17 cellular contexts compared by ENCODE assay signal in genomic region chr4:142373610-142374009, GRCh38.
DNase-seq lines count a peak whose midpoint lies in the region; ATAC-seq and TF ChIP-seq lines count a peak whose summit lies in the region.
"Had no signal": no experiment of that assay in that cellular context is flagged by ENCODE, and none has a peak within 500 bp of the region (broad histone marks: within the 10 kb centered on the region; RNA-seq: fewer than 3 reads in every experiment).

No MANE protein-coding gene starts in this region.

- H3K4me3 ChIP-seq in PC-3 (ENCODE audit: low read length) (no peak overlapping the region), epithelial cell of esophagus (ENCODE audit: low read length) (no peak overlapping the region)
- H3K4me3 ChIP-seq: dorsolateral prefrontal cortex, spleen, upper lobe of left lung had no signal

- peaks cover 41% of the 10 kb centered on the region for H3K79me2 ChIP-seq in PC-3 (ENCODE audit: low read length)

- no TSS peak for BruUV-seq in PC-3 (replicated peaks; lab: Mats Ljungman, UMichigan)

- peaks cover 5% of the 10 kb centered on the region for H3F3A ChIP-seq in PC-3 (ENCODE audit: low read length, unreplicated experiment)

- H3K36me3 Mint-ChIP-seq in activated naive CD8-positive, alpha-beta T cell, result peaks cover 31% of the 10 kb centered on the region
- peaks cover 61% of the 10 kb centered on the region for H3K36me3 Mint-ChIP-seq in activated naive CD8-positive, alpha-beta T cell treated with anti-CD3 and anti-CD28 coated beads for 36 hours
- H3K36me3 Mint-ChIP-seq: stimulated activated naive B cell treated with anti-CD40 and anti-IgM and Interleukin-4, amounts not matched to agents 10 μg/mL and 1 μg/mL and 100 μg/mL, for 72 hours had no signal

- peak overlapping the region; percentile 94 for H3K27ac Mint-ChIP-seq in activated naive CD8-positive, alpha-beta T cell
- H3K27ac Mint-ChIP-seq in activated naive CD8-positive, alpha-beta T cell treated with anti-CD3 and anti-CD28 coated beads for 36 hours, result no peak overlapping the region
- H3K27ac Mint-ChIP-seq: activated CD4-positive, alpha-beta T cell treated with anti-CD3 and anti-CD28 coated beads, Interleukin-2, amount 10 ng/mL, durations not matched to agents 7 days and 5 days; stimulated activated naive B cell treated with anti-CD40 and anti-IgM and Interleukin-4, amounts not matched to agents 10 μg/mL and 1 μg/mL and 100 μg/mL, for 72 hours had no signal

- no peaks in the 10 kb centered on the region for H3K27me3 Mint-ChIP-seq in activated naive CD8-positive, alpha-beta T cell
- H3K27me3 Mint-ChIP-seq in activated naive CD8-positive, alpha-beta T cell treated with anti-CD3 and anti-CD28 coated beads for 36 hours, result no peaks in the 10 kb centered on the region
- H3K27me3 Mint-ChIP-seq: activated CD4-positive, alpha-beta T cell treated with anti-CD3 and anti-CD28 coated beads, Interleukin-2, amount 10 ng/mL, durations not matched to agents 7 days and 5 days; stimulated activated naive B cell treated with anti-CD40 and anti-IgM and Interleukin-4, amounts not matched to agents 10 μg/mL and 1 μg/mL and 100 μg/mL, for 72 hours had no signal

- no peaks in the 10 kb centered on the region for H3K9me3 Mint-ChIP-seq in activated naive CD8-positive, alpha-beta T cell (ENCODE audit: low read depth)
- peaks cover 12% of the 10 kb centered on the region for H3K9me3 Mint-ChIP-seq in activated naive CD8-positive, alpha-beta T cell treated with anti-CD3 and anti-CD28 coated beads for 36 hours

- peaks cover 37% of the 10 kb centered on the region for H3K4me1 ChIP-seq in PC-3 (ENCODE audit: insufficient read depth, low read length)

- no peak overlapping the region for H3K4me3 Mint-ChIP-seq in activated naive CD8-positive, alpha-beta T cell
- no peak overlapping the region for H3K4me3 Mint-ChIP-seq in activated naive CD8-positive, alpha-beta T cell treated with anti-CD3 and anti-CD28 coated beads for 36 hours
- H3K4me3 Mint-ChIP-seq: activated CD4-positive, alpha-beta T cell treated with anti-CD3 and anti-CD28 coated beads, Interleukin-2, amount 10 ng/mL, durations not matched to agents 7 days and 5 days; stimulated activated naive B cell treated with anti-CD40 and anti-IgM and Interleukin-4, amounts not matched to agents 10 μg/mL and 1 μg/mL and 100 μg/mL, for 72 hours had no signal

- H3K36me3 ChIP-seq in PC-3 (ENCODE audit: low read depth, low read length), result peaks cover 6% of the 10 kb centered on the region; the same call in 1 of the 2 replicates
- H3K36me3 ChIP-seq: spleen, upper lobe of left lung had no signal

- H3K27me3 ChIP-seq in PC-3 (ENCODE audit: low read length), result no peaks in the 10 kb centered on the region
- H3K27me3 ChIP-seq: dorsolateral prefrontal cortex, spleen, upper lobe of left lung had no signal

- CTCF ChIA-PET in PC-3 (lab: Charles Lee), result no interaction called here

- H2AFZ ChIP-seq in PC-3 (ENCODE audit: low read length), result no peak overlapping the region

- H3K9me3 ChIP-seq in PC-3 (ENCODE audit: low read length), result no peaks in the 10 kb centered on the region

- no peak for DNase-seq in activated naive CD8-positive, alpha-beta T cell treated with anti-CD3 and anti-CD28 coated beads for 36 hours
- DNase-seq in PC-3 (peak; percentile 85), epithelial cell of esophagus (ENCODE audit: low read depth) (peak; percentile 27), smooth muscle cell of the brain vasculature (ENCODE audit: low read depth, low spot score) (peak; percentile 43), NCI-H187 treated with DMSO at 0.1 percent for 48 hours (lab: John Stamatoyannopoulos, UW) (no peak), GM10266 (ENCODE audit: extremely low spot score) (no peak), left lobe of liver (ENCODE audit: low spot score) (no peak)
- DNase-seq: activated CD4-positive, alpha-beta T cell treated with anti-CD3 and anti-CD28 coated beads, Interleukin-2, amount 10 ng/mL, durations not matched to agents 7 days and 5 days; dorsolateral prefrontal cortex; KG1; NCI-H146; NCI-H446 treated with DMSO at 0.1 percent for 48 hours; spleen; stimulated activated naive B cell treated with anti-CD40 and anti-IgM and Interleukin-4, amounts not matched to agents 10 μg/mL and 1 μg/mL and 100 μg/mL, for 72 hours; upper lobe of left lung had no signal

- POLR2A ChIA-PET in PC-3 (lab: Charles Lee; ENCODE audit: unreplicated experiment), result interaction anchor here (0.5 to 0.6 kb wide), 2 partner anchors 30 to 1150 kb away, joined by 3 to 5 read pairs; no protein-coding TSS in a partner anchor

- no peaks in the 10 kb centered on the region for H4K20me1 ChIP-seq in PC-3 (ENCODE audit: low read length)

- intact Hi-C loops in PC-3 (cut with micrococcal nuclease), result no loop called here

- H3K9ac ChIP-seq in PC-3 (ENCODE audit: low read length), result peak overlapping the region; percentile 14; the same call in 1 of the 2 replicates

- peak overlapping the region; percentile 72 for H3K27ac ChIP-seq in PC-3 (ENCODE audit: low read length)
- H3K27ac ChIP-seq: HL-60, spleen, upper lobe of left lung had no signal

- peaks cover 88% of the 10 kb centered on the region for H3K4me1 Mint-ChIP-seq in activated naive CD8-positive, alpha-beta T cell (ENCODE audit: low read depth)
- peaks cover 68% of the 10 kb centered on the region for H3K4me1 Mint-ChIP-seq in activated naive CD8-positive, alpha-beta T cell treated with anti-CD3 and anti-CD28 coated beads for 36 hours
- H3K4me1 Mint-ChIP-seq: stimulated activated naive B cell treated with anti-CD40 and anti-IgM and Interleukin-4, amounts not matched to agents 10 μg/mL and 1 μg/mL and 100 μg/mL, for 72 hours had no signal

- H3K4me2 ChIP-seq in PC-3 (ENCODE audit: low read length), result peak overlapping the region; percentile 38

- no peaks in the 10 kb centered on the region for H3K9me2 ChIP-seq in PC-3 (replicated peaks; ENCODE audit: low read length)

- TF ChIP-seq CTCF in PC-3 (conservative IDR thresholded peaks at IDR 0.05; ENCODE audit: low read depth, low read length) (no peak), epithelial cell of esophagus (IDR thresholded peaks at IDR 0.05; ENCODE audit: insufficient read depth, low read depth, low read length, missing control alignments) (no peak), GM10266 (IDR thresholded peaks at IDR 0.05; ENCODE audit: control insufficient read depth, insufficient read depth, low read depth, missing control alignments) (no peak)

- ATAC-seq in PC-3 (peak; percentile 90), left lobe of liver (no peak)
- ATAC-seq: stimulated activated naive B cell treated with anti-CD40 and anti-IgM and Interleukin-4, amounts not matched to agents 10 μg/mL and 1 μg/mL and 100 μg/mL, for 72 hours had no signal

Comparison
In these comparisons a context has a peak if more than half of its experiments do, and no peak if none do; other contexts are left out.
1. DNase-seq: peak in PC-3 (single experiment), epithelial cell of esophagus (single experiment) and smooth muscle cell of the brain vasculature (single experiment); none in activated naive CD8-positive, alpha-beta T cell treated with anti-CD3 and anti-CD28 coated beads for 36 hours (single experiment), NCI-H187 treated with DMSO at 0.1 percent for 48 hours (single experiment), GM10266 (single experiment) and left lobe of liver (single experiment).